In the genomic region with DNA sequence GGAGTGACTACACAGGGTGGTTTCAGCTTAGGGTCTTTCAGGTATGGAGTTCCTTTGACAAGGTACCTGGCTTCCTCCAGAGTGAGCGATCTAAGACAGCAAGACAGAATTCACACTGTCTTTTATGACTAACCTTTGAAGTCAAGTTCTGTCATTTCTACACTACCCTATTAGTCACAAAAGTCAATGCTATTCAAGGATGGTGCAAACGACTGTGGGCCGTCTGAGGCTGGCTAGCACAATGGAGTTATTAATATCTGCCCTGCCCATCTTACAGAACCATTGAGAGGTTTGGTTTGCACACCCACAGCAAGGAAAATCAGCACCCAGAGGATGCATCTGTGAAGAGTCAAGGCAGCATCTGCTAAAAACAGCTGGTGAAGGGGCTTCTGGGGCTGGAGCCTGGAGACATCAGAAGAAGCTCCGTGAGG, we compare ENCODE assay signal across 11 cellular contexts.
A peak's percentile ranks its signal among the peaks of the same experiment; 100 is the strongest.
DNase-seq lines count a peak whose midpoint lies in the region; ATAC-seq, FAIRE-seq and TF ChIP-seq lines count a peak whose summit lies in the region.
"Had no signal": no experiment of that assay in that cellular context is flagged by ENCODE, and none has a peak within 500 bp of the region (broad histone marks: within the 10 kb centered on the region; RNA-seq: fewer than 3 reads in every experiment).

No MANE protein-coding gene starts in this region.

- peak overlapping the region; percentile 80 for H3K27ac ChIP-seq in osteoblast (ENCODE audit: low read depth, low read length)
- no peak overlapping the region for H3K27ac ChIP-seq in CD4-positive, alpha-beta memory T cell (ENCODE audit: low read depth, low read length)

- peaks cover 30% of the 10 kb centered on the region for H3K4me1 Mint-ChIP-seq in activated T-cell treated with anti-CD3 and anti-CD28 coated beads, Interleukin-2, amount 50 U/mL, for 72 hours (ENCODE audit: low read depth)
- peaks cover 3 to 7% (median 3%) of the 10 kb centered on the region in 4 donors for H3K4me1 Mint-ChIP-seq in CD4-positive, alpha-beta memory T cell

- peaks cover 18% of the 10 kb centered on the region for H3K4me1 ChIP-seq in osteoblast (ENCODE audit: insufficient read depth, low read length)
- peaks cover 6% of the 10 kb centered on the region for H3K4me1 ChIP-seq in CD4-positive, alpha-beta memory T cell (ENCODE audit: insufficient read depth, low read length)

- intact Hi-C loops in CD4-positive, alpha-beta memory T cell (cut with micrococcal nuclease), result loop anchor here (10.0 kb wide), 1 partner anchor 195 kb away; no protein-coding TSS in a partner anchor

- no peaks in the 10 kb centered on the region for H3K27me3 ChIP-seq in osteoblast (ENCODE audit: insufficient read depth, low read length)
- no peaks in the 10 kb centered on the region for H3K27me3 ChIP-seq in CD4-positive, alpha-beta memory T cell (ENCODE audit: insufficient read depth, low read length)

- no peak overlapping the region for H3K4me3 ChIP-seq in osteoblast (ENCODE audit: insufficient read depth, low read length)
- no peak overlapping the region for H3K4me3 ChIP-seq in CD4-positive, alpha-beta memory T cell (ENCODE audit: low read length in 2 of 2)

- DNase-seq in GM12891 (ENCODE audit: insufficient read length, low spot score) (no peak), osteoblast (ENCODE audit: insufficient read length, low spot score, missing footprints) (no peak), NCI-H526 treated with DMSO at 0.1 percent for 48 hours (lab: John Stamatoyannopoulos, UW) (no peak), SK-N-DZ (ENCODE audit: low spot score) (no peak)
- peak; percentile 23 for DNase-seq in activated T-cell treated with anti-CD3 and anti-CD28 coated beads, Interleukin-2, amount 50 U/mL, for 72 hours
- DNase-seq in CD4-positive, alpha-beta memory T cell, result no peak
- DNase-seq: T-helper 2 cell had no signal

- H3K4me2 ChIP-seq in osteoblast (ENCODE audit: insufficient read depth, low read length), result peak overlapping the region; percentile 21

- POLR2A ChIA-PET in CD4-positive, alpha-beta memory T cell (lab: Charles Lee; ENCODE audit: partially characterized antibody), result no interaction called here

- no peaks in the 10 kb centered on the region for H3K9me3 Mint-ChIP-seq in activated T-cell treated with anti-CD3 and anti-CD28 coated beads, Interleukin-2, amount 50 U/mL, for 72 hours
- H3K9me3 Mint-ChIP-seq in CD4-positive, alpha-beta memory T cell, result no peaks in the 10 kb centered on the region

- no peaks in the 10 kb centered on the region for H3K9me3 ChIP-seq in osteoblast (ENCODE audit: low read depth, low read length)
- H3K9me3 ChIP-seq in CD4-positive, alpha-beta memory T cell (ENCODE audit: control insufficient read depth in 1 of 2, low read length in 2 of 2), result no peaks in the 10 kb centered on the region

- no peaks in the 10 kb centered on the region for H3K36me3 ChIP-seq in osteoblast (ENCODE audit: insufficient read depth, low read length)
- no peaks in the 10 kb centered on the region for H3K36me3 ChIP-seq in CD4-positive, alpha-beta memory T cell (ENCODE audit: insufficient read depth, low read length)

- peak overlapping the region in 1 of 2 donors; percentile 2 for H3K4me3 Mint-ChIP-seq in activated T-cell treated with anti-CD3 and anti-CD28 coated beads, Interleukin-2, amount 50 U/mL, for 72 hours
- H3K4me3 Mint-ChIP-seq in CD4-positive, alpha-beta memory T cell, result no peak overlapping the region
- H3K4me3 Mint-ChIP-seq: activated naive CD8-positive, alpha-beta T cell had no signal

- H3K27me3 Mint-ChIP-seq in activated T-cell treated with anti-CD3 and anti-CD28 coated beads, Interleukin-2, amount 50 U/mL, for 72 hours (ENCODE audit: low read depth), result peaks cover 84% of the 10 kb centered on the region
- no peaks in the 10 kb centered on the region for H3K27me3 Mint-ChIP-seq in CD4-positive, alpha-beta memory T cell
- H3K27me3 Mint-ChIP-seq: activated naive CD8-positive, alpha-beta T cell; IgD-negative memory B cell had no signal

- H4K20me1 ChIP-seq in osteoblast (ENCODE audit: insufficient read depth, low read length), result no peaks in the 10 kb centered on the region

- H3K27ac Mint-ChIP-seq in activated T-cell treated with anti-CD3 and anti-CD28 coated beads, Interleukin-2, amount 50 U/mL, for 72 hours, result peak overlapping the region; percentile 68
- H3K27ac Mint-ChIP-seq in CD4-positive, alpha-beta memory T cell, result no peak overlapping the region
- H3K27ac Mint-ChIP-seq: activated naive CD8-positive, alpha-beta T cell had no signal

- no peak for TF ChIP-seq CTCF in osteoblast (IDR thresholded peaks at IDR 0.05; ENCODE audit: extremely low read depth, low read depth, low read length)

- no peak for TF ChIP-seq POLR2A in GM12891 (IDR thresholded peaks at IDR 0.05; ENCODE audit: low read depth, low read length)

- ATAC-seq in HG02642 (IDR thresholded peaks at IDR 0.05; ENCODE audit: poor library complexity, unreplicated experiment) (peak; percentile 40), HG03175 (IDR thresholded peaks at IDR 0.05; ENCODE audit: unreplicated experiment) (no peak)
- peak; percentile 83 to 84 for ATAC-seq in activated T-cell treated with anti-CD3 and anti-CD28 coated beads, Interleukin-2, amount 50 U/mL, for 72 hours (replicated peaks in 1 of 2)

- CTCF ChIA-PET in CD4-positive, alpha-beta memory T cell (lab: Charles Lee; ENCODE audit: partially characterized antibody), result interaction anchor here (0.5 to 2.0 kb wide), 4 partner anchors 12 to 430 kb away, joined by 3 to 9 read pairs (median 6); no protein-coding TSS in a partner anchor

- no peak overlapping the region for H2AFZ ChIP-seq in osteoblast (ENCODE audit: low read length)

- FAIRE-seq in GM12891 (lab: Jason Lieb, UNC), result peak; percentile 82

- no peaks in the 10 kb centered on the region for H3K79me2 ChIP-seq in osteoblast (ENCODE audit: insufficient read depth, low read length)

- H3K36me3 Mint-ChIP-seq in activated T-cell treated with anti-CD3 and anti-CD28 coated beads, Interleukin-2, amount 50 U/mL, for 72 hours (ENCODE audit: insufficient read depth in 2 of 2), result peaks cover 0 to 2% of the 10 kb centered on the region in 2 donors
- H3K36me3 Mint-ChIP-seq in CD4-positive, alpha-beta memory T cell, result no peaks in the 10 kb centered on the region
- H3K36me3 Mint-ChIP-seq: activated naive CD8-positive, alpha-beta T cell; IgD-negative memory B cell had no signal

TF ChIP-seq in GM12891, 5 proteins besides CTCF, POLR2A, EP300 and RAD21:
- TF ChIP-seq POU2F2 (IDR thresholded peaks at IDR 0.05; ENCODE audit: low read depth, low read length) (peak; percentile 73; the same call in 1 of the 2 replicates), SPI1 (IDR thresholded peaks at IDR 0.05; ENCODE audit: low read depth, low read length) (no peak; the same call in 1 of the 2 replicates)
TF ChIP-seq in GM12891: peak in this region for 1.

Comparison
In these comparisons a context has a peak if more than half of its experiments do, and no peak if none do; other contexts are left out.
1. DNase-seq: peak in activated T-cell treated with anti-CD3 and anti-CD28 coated beads, Interleukin-2, amount 50 U/mL, for 72 hours (2 of 2); none in GM12891 (single experiment), osteoblast (single experiment), NCI-H526 treated with DMSO at 0.1 percent for 48 hours (single experiment), CD4-positive, alpha-beta memory T cell (0 of 5) and SK-N-DZ (single experiment).